ENCODE assay signal across 12 cellular contexts in the genomic region with DNA sequence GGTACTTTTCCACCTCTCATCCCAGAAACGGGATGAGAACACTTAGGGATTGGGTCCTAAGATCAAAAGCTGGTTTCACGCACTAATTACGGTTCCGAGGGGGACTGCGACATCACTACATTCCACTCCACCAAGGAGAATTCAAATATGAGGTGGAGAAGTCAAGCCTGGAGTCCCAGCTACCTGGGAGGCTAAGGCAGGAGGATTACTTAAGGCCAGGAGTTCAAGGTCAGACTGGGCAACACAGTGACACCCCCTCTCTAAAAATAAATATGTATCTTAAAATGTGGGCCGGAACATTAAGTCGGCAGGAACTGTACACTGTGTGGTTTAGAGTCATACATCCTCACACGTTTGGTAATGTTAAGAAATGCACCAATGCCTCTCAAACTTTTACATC. TPM values are rescaled to one million over a fixed set of nuclear protein-coding genes. Genes with fewer than 3 reads are reported as not detected.
DNase-seq lines count a peak whose midpoint lies in the region; ATAC-seq, FAIRE-seq and TF ChIP-seq lines count a peak whose summit lies in the region.
"Had no signal": no experiment of that assay in that cellular context is flagged by ENCODE, and none has a peak within 500 bp of the region (broad histone marks: within the 10 kb centered on the region; RNA-seq: fewer than 3 reads in every experiment).

No MANE protein-coding gene starts in this region.

- TF ChIP-seq POLR2A in H54 (IDR thresholded peaks at IDR 0.05; ENCODE audit: low read depth, low read length), result no peak

- ATAC-seq in left lung (no peak), upper lobe of right lung (no peak)
- ATAC-seq: esophagus mucosa, mucosa of descending colon had no signal

- H3K27me3 Mint-ChIP-seq in activated naive CD8-positive, alpha-beta T cell, result no peaks in the 10 kb centered on the region

- no peaks in the 10 kb centered on the region for H3K9me3 ChIP-seq in left ventricle myocardium inferior (replicated peaks)
- H3K9me3 ChIP-seq in left lung, result no peaks in the 10 kb centered on the region
- H3K9me3 ChIP-seq in upper lobe of right lung, result no peaks in the 10 kb centered on the region
- H3K9me3 ChIP-seq: mucosa of descending colon had no signal

- H3K27me3 ChIP-seq in left ventricle myocardium inferior (ENCODE audit: low read depth) (no peaks in the 10 kb centered on the region), left lung (no peaks in the 10 kb centered on the region), upper lobe of right lung (no peaks in the 10 kb centered on the region)

- H3K4me1 ChIP-seq in left ventricle myocardium inferior, result peaks cover 58% of the 10 kb centered on the region
- peaks cover 12 to 30% of the 10 kb centered on the region in 2 donors for H3K4me1 ChIP-seq in left lung
- H3K4me1 ChIP-seq in upper lobe of right lung, result peaks cover 23% of the 10 kb centered on the region

- TF ChIP-seq CTCF in left ventricle myocardium inferior (IDR thresholded peaks at IDR 0.05; ENCODE audit: borderline replicate concordance), result no peak
- no peak for TF ChIP-seq CTCF in left lung (IDR thresholded peaks at IDR 0.05)
- no peak for TF ChIP-seq CTCF in upper lobe of right lung (IDR thresholded peaks at IDR 0.05)

- H3K4me1 Mint-ChIP-seq in activated naive CD8-positive, alpha-beta T cell (ENCODE audit: low read depth), result peaks cover 27% of the 10 kb centered on the region

- H3K27ac Mint-ChIP-seq in activated naive CD8-positive, alpha-beta T cell, result no peak overlapping the region

- H3K4me3 Mint-ChIP-seq in activated naive CD8-positive, alpha-beta T cell, result peak overlapping the region; percentile 95

- intact Hi-C loops in left ventricle myocardium inferior (cut with micrococcal nuclease), result no loop called here
- intact Hi-C loops in cardiac septum (cut with DNase I), result loop anchor here (10.0 kb wide), 1 partner anchor 79 kb away; a partner anchor contains a TSS
- intact Hi-C loops in left lung (cut with DNase I), result no loop called here
- intact Hi-C loops in upper lobe of right lung (cut with DNase I), result no loop called here

- H3K9me3 Mint-ChIP-seq in activated naive CD8-positive, alpha-beta T cell (ENCODE audit: low read depth), result no peaks in the 10 kb centered on the region

- peak overlapping the region; percentile 93 for H3K4me3 ChIP-seq in left ventricle myocardium inferior
- peak overlapping the region; percentile 96 to 97 for H3K4me3 ChIP-seq in left lung
- peak overlapping the region; percentile 90 for H3K4me3 ChIP-seq in upper lobe of right lung

- peaks cover 33% of the 10 kb centered on the region for H3K36me3 ChIP-seq in left ventricle myocardium inferior
- H3K36me3 ChIP-seq in left lung, result peaks cover 0 to 37% of the 10 kb centered on the region in 2 donors
- H3K36me3 ChIP-seq in upper lobe of right lung, result peaks cover 35% of the 10 kb centered on the region

- no peaks in the 10 kb centered on the region for H3K36me3 Mint-ChIP-seq in activated naive CD8-positive, alpha-beta T cell

- FAIRE-seq in H54 (lab: Jason Lieb, UNC), result no peak

- DNase-seq in left ventricle myocardium inferior (no peak), cardiac septum (ENCODE audit: low spot score) (no peak), left lung (no peak), upper lobe of right lung (no peak), H54 (ENCODE audit: insufficient read length, low spot score) (no peak), GF-D8 (lab: John Stamatoyannopoulos, UW) (no peak)
- no peak for DNase-seq in activated CD4-positive, CD25-positive, alpha-beta regulatory T cell (lab: John Stamatoyannopoulos, UW)
- DNase-seq: activated effector memory CD4-positive, alpha-beta T cell treated with anti-CD3 and anti-CD28 coated beads, Interleukin-2, amount 50 U/mL, for 16 hours; mucosa of descending colon; NCI-H2171 had no signal

- peak overlapping the region; percentile 90 for H3K27ac ChIP-seq in left ventricle myocardium inferior (replicated peaks)
- H3K27ac ChIP-seq in left lung, result no peak overlapping the region
- no peak overlapping the region for H3K27ac ChIP-seq in upper lobe of right lung

RNA-seq across cellular contexts. Expression of a gene that starts 1.6 kb away (rescaled TPM):
- total RNA-seq in left ventricle myocardium inferior (86.9 TPM), cardiac septum (120 TPM), left lung (100 to 1,000 TPM; 108 to 126 TPM), upper lobe of right lung (88.7 TPM)

RNA-seq across cellular contexts. Expression of a gene that starts 1.8 kb away (rescaled TPM):
- 16.2 TPM for total RNA-seq in left ventricle myocardium inferior
- 17.7 TPM for total RNA-seq in cardiac septum
- total RNA-seq in left lung, result 10 to 100 TPM; 16.2 to 25.6 TPM
- 18.9 TPM for total RNA-seq in upper lobe of right lung

RNA-seq across cellular contexts. Expression of a gene that starts 48.0 kb away (rescaled TPM):
- total RNA-seq in left ventricle myocardium inferior (43.7 TPM), cardiac septum (30.7 TPM), left lung (10 to 100 TPM; 23.0 to 23.7 TPM), upper lobe of right lung (19.1 TPM)

RNA-seq across cellular contexts. Expression of a gene that starts 48.4 kb away (rescaled TPM):
- total RNA-seq in left ventricle myocardium inferior, result 32.0 TPM
- total RNA-seq in cardiac septum, result 25.9 TPM
- total RNA-seq in left lung, result 10 to 100 TPM; 35.5 to 36.2 TPM
- total RNA-seq in upper lobe of right lung, result 31.0 TPM
